ENCODE assay signal across 2 cellular contexts in the genomic region with DNA sequence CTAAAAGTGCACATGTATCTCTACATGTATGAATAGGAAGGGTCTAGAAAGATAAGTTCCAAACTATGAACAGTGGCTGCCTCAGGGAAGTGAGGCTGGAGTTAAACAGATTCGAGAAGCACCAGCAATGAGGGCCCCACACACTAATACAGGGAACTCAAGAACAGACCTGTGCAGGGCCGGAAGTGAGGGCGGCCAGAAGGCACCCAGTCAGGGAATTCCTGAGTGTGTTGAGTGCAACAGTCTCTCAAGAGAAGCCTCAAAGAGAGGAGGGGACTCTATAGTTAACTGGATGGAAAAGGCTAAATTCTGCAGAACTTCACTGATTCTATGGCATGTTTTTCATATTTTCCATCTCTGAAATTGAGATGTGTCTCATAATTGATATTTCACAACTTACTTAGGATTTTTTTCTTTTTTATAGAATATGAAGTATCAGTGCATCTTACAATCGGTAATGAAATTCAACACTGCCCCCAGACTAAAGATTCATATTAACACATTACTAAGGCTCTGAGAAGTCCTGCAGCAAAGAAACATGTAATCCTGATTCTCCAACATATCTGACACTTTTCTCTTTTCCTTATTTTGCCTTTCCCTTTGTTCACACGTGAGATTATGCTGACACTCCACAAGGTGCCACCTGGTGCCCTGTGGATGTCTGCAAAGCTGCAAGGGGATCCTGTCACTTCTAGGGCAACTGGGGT.
TF ChIP-seq lines count a peak whose summit lies in the region.

No MANE protein-coding gene starts in this region.

TF ChIP-seq in K562, 482 proteins besides CTCF, POLR2A, EP300 and RAD21:
- TF ChIP-seq ATF3 (IDR thresholded peaks at IDR 0.05) (no peak), ATF3 (CRISPR knock-in tag; conservative IDR thresholded peaks at IDR 0.05) (no peak), RBM25 (IDR thresholded peaks at IDR 0.05; ENCODE audit: low read depth, low read length, severe bottlenecking) (peak; percentile 58), BCL6 (CRISPR knock-in tag; IDR thresholded peaks at IDR 0.05) (no peak), ZNF239 (CRISPR knock-in tag; IDR thresholded peaks at IDR 0.05) (peak; percentile 79)

TF ChIP-seq in HepG2, 621 proteins besides CTCF, POLR2A, EP300 and RAD21:
- no peak for TF ChIP-seq XRCC5 (optimal IDR thresholded peaks at IDR 0.05; ENCODE audit: low read length)
- no peak for TF ChIP-seq ZNF263 (CRISPR knock-in tag; IDR thresholded peaks at IDR 0.05)
- TF ChIP-seq HHEX (CRISPR knock-in tag; IDR thresholded peaks at IDR 0.05) = no peak
- TF ChIP-seq, protein P1, sequence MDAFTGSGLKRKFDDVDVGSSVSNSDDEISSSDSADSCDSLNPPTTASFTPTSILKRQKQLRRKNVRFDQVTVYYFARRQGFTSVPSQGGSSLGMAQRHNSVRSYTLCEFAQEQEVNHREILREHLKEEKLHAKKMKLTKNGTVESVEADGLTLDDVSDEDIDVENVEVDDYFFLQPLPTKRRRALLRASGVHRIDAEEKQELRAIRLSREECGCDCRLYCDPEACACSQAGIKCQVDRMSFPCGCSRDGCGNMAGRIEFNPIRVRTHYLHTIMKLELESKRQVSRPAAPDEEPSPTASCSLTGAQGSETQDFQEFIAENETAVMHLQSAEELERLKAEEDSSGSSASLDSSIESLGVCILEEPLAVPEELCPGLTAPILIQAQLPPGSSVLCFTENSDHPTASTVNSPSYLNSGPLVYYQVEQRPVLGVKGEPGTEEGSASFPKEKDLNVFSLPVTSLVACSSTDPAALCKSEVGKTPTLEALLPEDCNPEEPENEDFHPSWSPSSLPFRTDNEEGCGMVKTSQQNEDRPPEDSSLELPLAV (CRISPR knock-in tag; conservative IDR thresholded peaks at IDR 0.05; ENCODE audit: low read depth) = no peak
- TF ChIP-seq MEIS2 (CRISPR knock-in tag; IDR thresholded peaks at IDR 0.05) = no peak
- TF ChIP-seq SMARCC2 (IDR thresholded peaks at IDR 0.05) = no peak
- 0 out of 2 replicates have a peak, but pooled peaks have one; percentile 9 for TF ChIP-seq SMC3 (IDR thresholded peaks at IDR 0.05; ENCODE audit: low read length)
- 0 out of 2 replicates have a peak, but pooled peaks have one; percentile 46 for TF ChIP-seq ATF7-NPFF (CRISPR knock-in tag; IDR thresholded peaks at IDR 0.05; ENCODE audit: low read depth)
- TF ChIP-seq ZNF589 (CRISPR knock-in tag; conservative IDR thresholded peaks at IDR 0.05) = no peak
- TF ChIP-seq NFAT5 (CRISPR knock-in tag; IDR thresholded peaks at IDR 0.05) = no peak
